ENCODE assay signal across 9 cellular contexts in the genomic region with DNA sequence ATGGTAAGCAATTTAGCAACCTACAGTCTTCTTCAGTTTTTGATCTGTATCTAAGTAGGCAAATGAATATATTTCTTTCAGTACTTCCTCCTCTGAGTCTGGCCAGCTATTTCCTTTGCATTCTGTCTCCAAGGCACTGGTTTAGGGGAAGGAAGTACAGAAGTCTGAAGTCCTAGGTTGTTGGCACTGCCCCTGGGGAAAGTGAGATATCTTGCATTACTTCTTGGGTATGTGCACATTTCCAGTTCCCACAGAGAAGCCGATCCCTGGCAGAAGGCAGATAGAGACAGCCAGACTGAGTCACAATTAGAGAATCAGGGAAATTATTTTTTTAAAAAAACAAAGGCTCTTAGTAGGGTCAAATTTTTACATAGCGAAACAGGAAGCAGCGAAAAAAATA.
DNase-seq lines count a peak whose midpoint lies in the region; ATAC-seq and TF ChIP-seq lines count a peak whose summit lies in the region.
"Had no signal": no experiment of that assay in that cellular context is flagged by ENCODE, and none has a peak within 500 bp of the region (broad histone marks: within the 10 kb centered on the region; RNA-seq: fewer than 3 reads in every experiment).

No MANE protein-coding gene starts in this region.

- ATAC-seq in GM21423 (IDR thresholded peaks at IDR 0.05; ENCODE audit: unreplicated experiment) (no peak), GM19452 (IDR thresholded peaks at IDR 0.05; ENCODE audit: unreplicated experiment) (no peak)

- H3K9ac ChIP-seq in skeletal muscle satellite cell (ENCODE audit: low read depth, low read length) = peak overlapping the region; percentile 64

- TF ChIP-seq CTCF in foreskin fibroblast (IDR thresholded peaks at IDR 0.05; ENCODE audit: low read depth, low read length) = no peak
- TF ChIP-seq CTCF in GM13976 (IDR thresholded peaks at IDR 0.05; ENCODE audit: borderline replicate concordance, control extremely low read depth, extremely low read depth, insufficient read depth, missing control alignments) = no peak

- H3K4me1 ChIP-seq in skeletal muscle satellite cell (ENCODE audit: control insufficient read depth, insufficient read depth, low read length) = peaks cover 25% of the 10 kb centered on the region
- H3K4me1 ChIP-seq in HAP-1 = no peaks in the 10 kb centered on the region
- H3K4me1 ChIP-seq: breast epithelium had no signal

- peak overlapping the region; percentile 59 for H3K4me2 ChIP-seq in skeletal muscle satellite cell (ENCODE audit: low read length)

- no peaks in the 10 kb centered on the region for H3K9me3 ChIP-seq in skeletal muscle satellite cell (replicated peaks; ENCODE audit: low read length)
- no peaks in the 10 kb centered on the region for H3K9me3 ChIP-seq in HAP-1
- H3K9me3 ChIP-seq: breast epithelium had no signal

- H3K36me3 ChIP-seq in skeletal muscle satellite cell (ENCODE audit: insufficient read depth, low read length) = no peaks in the 10 kb centered on the region
- H3K36me3 ChIP-seq in HAP-1 (replicated peaks) = no peaks in the 10 kb centered on the region
- H3K36me3 ChIP-seq: breast epithelium had no signal

- H3K27me3 ChIP-seq in skeletal muscle satellite cell (ENCODE audit: control insufficient read depth, insufficient read depth, low read length) = no peaks in the 10 kb centered on the region
- H3K27me3 ChIP-seq in HAP-1 (ENCODE audit: low read depth) = no peaks in the 10 kb centered on the region
- H3K27me3 ChIP-seq: breast epithelium had no signal

- in situ Hi-C loops in GM13976 (cut with MboI; ENCODE audit: low sequenced_read_pairs, unreplicated experiment) (loop anchor here (25.0 kb wide), 1 partner anchor 155 kb away; no protein-coding TSS in a partner anchor), HAP-1 (cut with MboI; ENCODE audit: low sequenced_read_pairs) (no loop called here)

- DNase-seq in HPDE6-E6E7 (ENCODE audit: extremely low spot score) (peak; percentile 49), SKM-1 treated with dmso at 0.1 percent for 144 hours (lab: John Stamatoyannopoulos, UW; ENCODE audit: unreplicated experiment) (peak; percentile 100), foreskin fibroblast (peak; percentile 57 to 69), GM13976 (ENCODE audit: low spot score) (no peak), HAP-1 (ENCODE audit: low spot score in 2 of 2) (no peak)

- H3K4me3 ChIP-seq in foreskin fibroblast (ENCODE audit: low read depth in 1 of 2, low read length in 2 of 2) (no peak overlapping the region), skeletal muscle satellite cell (ENCODE audit: low read length) (peak overlapping the region; percentile 56), HAP-1 (no peak overlapping the region)
- H3K4me3 ChIP-seq: breast epithelium had no signal

Comparison
In these comparisons a context has a peak if more than half of its experiments do, and no peak if none do; other contexts are left out.
1. DNase-seq: peak in HPDE6-E6E7 (single experiment), SKM-1 treated with dmso at 0.1 percent for 144 hours (single experiment) and foreskin fibroblast (2 of 2); none in GM13976 (single experiment) and HAP-1 (0 of 2).